8 cellular contexts compared by ENCODE assay signal in the genomic region with DNA sequence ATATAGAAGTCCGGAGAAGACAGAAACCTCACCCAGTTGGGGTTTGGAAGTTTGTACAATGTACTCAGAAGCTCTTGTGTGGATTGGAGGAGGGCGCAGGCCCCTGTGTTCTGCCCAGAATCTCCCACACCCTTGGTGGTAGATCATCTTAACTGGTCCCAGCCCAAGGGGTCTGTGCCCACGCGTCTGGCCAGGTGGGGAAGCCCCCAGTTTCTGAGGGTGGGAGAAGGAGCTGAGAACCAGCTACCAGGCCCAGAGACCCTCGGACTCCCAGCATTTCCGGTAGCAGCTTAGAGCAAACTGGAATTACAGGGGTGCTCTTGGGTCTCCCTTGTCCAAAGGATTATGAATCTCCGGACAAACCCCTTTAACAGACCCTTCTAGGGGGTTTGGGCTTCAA. TPM values are rescaled to one million over a fixed set of nuclear protein-coding genes. Genes with fewer than 3 reads are reported as not detected.
DNase-seq lines count a peak whose midpoint lies in the region; ATAC-seq and TF ChIP-seq lines count a peak whose summit lies in the region.

No MANE protein-coding gene starts in this region.

- H3K9me3 ChIP-seq in OCI-LY1 (ENCODE audit: low read length) (no peaks in the 10 kb centered on the region), ovary (no peaks in the 10 kb centered on the region)

- no peak for DNase-seq in BJ (ENCODE audit: low read depth)
- no peak for DNase-seq in endothelial cell (ENCODE audit: low spot score)
- no peak for DNase-seq in ovary
- no peak for DNase-seq in H4 (ENCODE audit: low spot score)
- DNase-seq in germinal center (ENCODE audit: low spot score) = no peak
- DNase-seq in NCI-H1694 treated with DMSO at 0.1 percent for 48 hours (lab: John Stamatoyannopoulos, UW) = no peak

- no peaks in the 10 kb centered on the region for H3K79me2 ChIP-seq in OCI-LY1 (ENCODE audit: insufficient read depth, low read length)

- POLR2A ChIA-PET in BJ (lab: Charles Lee) = no interaction called here

- no peak for TF ChIP-seq EP300 in ovary (IDR thresholded peaks at IDR 0.05)

- H3K27me3 ChIP-seq in BJ (ENCODE audit: control insufficient read depth, insufficient read depth, low read length) = no peaks in the 10 kb centered on the region
- H3K27me3 ChIP-seq in OCI-LY1 (ENCODE audit: insufficient read depth, low read length) = no peaks in the 10 kb centered on the region
- no peaks in the 10 kb centered on the region for H3K27me3 ChIP-seq in ovary

- H3K4me3 ChIP-seq in BJ (ENCODE audit: low read depth, low read length) (peak overlapping the region; percentile 67; the same call in 1 of the 2 replicates), OCI-LY1 (ENCODE audit: low read depth, low read length, poor library complexity, severe bottlenecking) (no peak overlapping the region), ovary (no peak overlapping the region)

- no peaks in the 10 kb centered on the region for H3K36me3 ChIP-seq in BJ (ENCODE audit: control insufficient read depth, insufficient read depth, low read length)
- no peaks in the 10 kb centered on the region for H3K36me3 ChIP-seq in OCI-LY1 (ENCODE audit: insufficient read depth, low read length)
- no peaks in the 10 kb centered on the region for H3K36me3 ChIP-seq in ovary

- no peaks in the 10 kb centered on the region for H3K9me2 ChIP-seq in OCI-LY1 (ENCODE audit: low read depth, low read length)

- H3K36me3 Mint-ChIP-seq in endothelial cell (ENCODE audit: low read depth, unreplicated experiment) = no peaks in the 10 kb centered on the region

- H3K4me2 ChIP-seq in OCI-LY1 (ENCODE audit: low read length) = 0 out of 2 replicates have a peak overlapping the region, but pooled peaks have one; percentile 97

- H3K4me1 ChIP-seq in OCI-LY1 (ENCODE audit: insufficient read depth, low read length, severe bottlenecking) (peaks cover 20% of the 10 kb centered on the region), ovary (ENCODE audit: insufficient read depth) (peaks cover 22% of the 10 kb centered on the region)

- WGBS in ovary, 3 donors = 65 to 69% (median 67%) methylated on average over 7 of the region's 7 CpGs

- no peak overlapping the region for H2AFZ ChIP-seq in OCI-LY1 (ENCODE audit: low read length)

- H4K20me1 ChIP-seq in OCI-LY1 (ENCODE audit: insufficient read depth, low read length) = no peaks in the 10 kb centered on the region

- H3K27ac ChIP-seq in OCI-LY1 (ENCODE audit: low read depth, low read length, poor library complexity, severe bottlenecking) (peak overlapping the region; percentile 45), ovary (peak overlapping the region; percentile 77 to 81)

- H3F3A ChIP-seq in OCI-LY1 (ENCODE audit: insufficient read depth, low read length) = no peaks in the 10 kb centered on the region; the same call in 1 of the 2 replicates

- peaks cover 19% of the 10 kb centered on the region for H3K4me1 Mint-ChIP-seq in endothelial cell (ENCODE audit: unreplicated experiment)

- no peak for TF ChIP-seq CTCF in BJ (IDR thresholded peaks at IDR 0.05; ENCODE audit: insufficient read depth, low read depth, low read length)
- no peak for TF ChIP-seq CTCF in OCI-LY1 (IDR thresholded peaks at IDR 0.05; ENCODE audit: low read length)
- no peak for TF ChIP-seq CTCF in endothelial cell (IDR thresholded peaks at IDR 0.05; ENCODE audit: unreplicated experiment)
- no peak for TF ChIP-seq CTCF in ovary (IDR thresholded peaks at IDR 0.05)

- TF ChIP-seq POLR2A in ovary (IDR thresholded peaks at IDR 0.05) = no peak

- CTCF ChIA-PET in BJ (lab: Yijun Ruan, JAX) = interaction anchor here (0.8 to 3.8 kb wide), 13 partner anchors 9 to 153 kb away, joined by 3 to 30 read pairs (median 5); partner anchors contain the start of gene SGCA

- peaks cover 11% of the 10 kb centered on the region for H3K27me3 Mint-ChIP-seq in endothelial cell (ENCODE audit: unreplicated experiment)

- intact Hi-C loops in ovary (cut with DNase I) = loop anchor here in 2 of 4 donors (2.0 to 5.0 kb wide), 2 partner anchors 30 to 1605 kb away; partner anchors contain the start of gene HOXB2 (in 1 of the 2)

- H3K9me3 Mint-ChIP-seq in endothelial cell (ENCODE audit: unreplicated experiment) = no peaks in the 10 kb centered on the region

- H3K9ac ChIP-seq in OCI-LY1 (ENCODE audit: low read length) = no peak overlapping the region

- H3K27ac Mint-ChIP-seq in endothelial cell (ENCODE audit: unreplicated experiment) = peak overlapping the region; percentile 90

- peak overlapping the region; percentile 52 for H3K4me3 Mint-ChIP-seq in endothelial cell (ENCODE audit: unreplicated experiment)

- ATAC-seq in HG02981 (IDR thresholded peaks at IDR 0.05; ENCODE audit: unreplicated experiment) = no peak

RNA-seq across cellular contexts. Expression of gene PPP1R9B, which starts 2.3 kb away (rescaled TPM):
- polyA plus RNA-seq in BJ (2011; rRNA removed) (17.2 and 19.3 TPM in 2 replicates), ovary (10 to 100 TPM; 17.8 to 33.0 TPM)
- 27.3 and 31.6 TPM in 2 replicates for polyA minus RNA-seq in BJ (2011; rRNA and poly(A)+ RNA removed)
- total RNA-seq in endothelial cell (ENCODE audit: unreplicated experiment) (101 TPM), ovary (100 to 1,000 TPM in 1 of 7 donors, 10 to 100 TPM in 6; 14.8 to 109 (median 75.4) TPM)
- total RNA-seq in H4 (2014; rRNA removed; shearing (Covaris generic)) = 16.3 and 18.5 TPM in 2 replicates

RNA-seq across cellular contexts. Expression of gene SGCA, which starts 13.1 kb away (rescaled TPM):
- 0.09 and 0.40 TPM in 2 replicates for polyA plus RNA-seq in BJ (2011; rRNA removed)
- not detected in 2 replicates for polyA minus RNA-seq in BJ (2011; rRNA and poly(A)+ RNA removed)
- total RNA-seq in endothelial cell (ENCODE audit: unreplicated experiment) = not detected
- 1 to 10 TPM in 5 of 7 donors, under 1 TPM in 2; 0.48 to 3.4 (median 1.2) TPM for total RNA-seq in ovary
- polyA plus RNA-seq in ovary = 1 to 10 TPM; 2.2 to 3.4 TPM
- total RNA-seq in H4 (2014; rRNA removed; shearing (Covaris generic)) = 0.45 TPM in 1 of 2 replicates, not detected in the other

RNA-seq across cellular contexts. Expression of gene SAMD14, which starts 22.8 kb away (rescaled TPM):
- polyA plus RNA-seq in BJ (2011; rRNA removed) (2.7 and 5.3 TPM in 2 replicates), ovary (1 to 10 TPM in 1 of 2 donors, under 1 TPM in 1; 0.77 to 2.2 TPM)
- polyA minus RNA-seq in BJ (2011; rRNA and poly(A)+ RNA removed) = 3.1 TPM in 2 replicates
- total RNA-seq in endothelial cell (ENCODE audit: unreplicated experiment) (82.0 TPM), ovary (1 to 10 TPM in 5 of 7 donors, under 1 TPM in 2; 0.36 to 4.9 (median 1.7) TPM)
- total RNA-seq in H4 (2014; rRNA removed; shearing (Covaris generic)) = 0.70 and 1.2 TPM in 2 replicates

RNA-seq across cellular contexts. Expression of gene COL1A1, which starts 48.7 kb away (rescaled TPM):
- polyA plus RNA-seq in BJ (2011; rRNA removed) = 1,679 and 2,161 TPM in 2 replicates
- 4,131 and 5,702 TPM in 2 replicates for polyA minus RNA-seq in BJ (2011; rRNA and poly(A)+ RNA removed)
- total RNA-seq in endothelial cell (ENCODE audit: unreplicated experiment) = 6.8 TPM
- total RNA-seq in ovary = 1,000 to 10,000 TPM in 1 of 7 donors, 100 to 1,000 TPM in 5, 10 to 100 TPM in 1; 71.2 to 1,087 (median 550) TPM
- 100 to 1,000 TPM; 260 to 321 TPM for polyA plus RNA-seq in ovary
- 11.1 and 25.7 TPM in 2 replicates for total RNA-seq in H4 (2014; rRNA removed; shearing (Covaris generic))

RNA-seq across cellular contexts. Expression of gene PDK2, which starts 57.6 kb away (rescaled TPM):
- polyA plus RNA-seq in BJ (2011; rRNA removed) = 79.3 and 155 TPM in 2 replicates
- 76.2 and 119 TPM in 2 replicates for polyA minus RNA-seq in BJ (2011; rRNA and poly(A)+ RNA removed)
- total RNA-seq in endothelial cell (ENCODE audit: unreplicated experiment) = 37.1 TPM
- total RNA-seq in ovary = 10 to 100 TPM; 36.5 to 83.2 (median 54.7) TPM
- 10 to 100 TPM; 51.2 to 82.7 TPM for polyA plus RNA-seq in ovary
- total RNA-seq in H4 (2014; rRNA removed; shearing (Covaris generic)) = 37.6 and 41.2 TPM in 2 replicates

Comparison
In these comparisons a context has a peak if more than half of its experiments do, and no peak if none do; other contexts are left out.
1. RNA of gene SAMD14, which starts 22.8 kb away (total RNA-seq): 82.0 TPM in endothelial cell (single experiment); 0.36 to 4.9 TPM in ovary and 0.70 to 1.2 TPM in H4; every median in the first group is over 10 times any median in the second.